In genomic region chr6:30344191-30344867, GRCh38 we compare ENCODE assay signal across 9 cellular contexts. TPM values are rescaled to one million over a fixed set of nuclear protein-coding genes. Genes with fewer than 3 reads are reported as not detected.
DNase-seq lines count a peak whose midpoint lies in the region; ATAC-seq, FAIRE-seq and TF ChIP-seq lines count a peak whose summit lies in the region.
"Had no signal": no experiment of that assay in that cellular context is flagged by ENCODE, and none has a peak within 500 bp of the region (broad histone marks: within the 10 kb centered on the region; RNA-seq: fewer than 3 reads in every experiment).

No MANE protein-coding gene starts in this region.

- H3K4me1 ChIP-seq in left ventricle myocardium inferior (peaks cover 21% of the 10 kb centered on the region), ascending aorta (peaks cover 0 to 4% of the 10 kb centered on the region in 2 donors), muscle layer of colon (ENCODE audit: insufficient read depth, low read length) (peaks cover 12% of the 10 kb centered on the region), vagina (peaks cover 10% of the 10 kb centered on the region)

- H3K36me3 ChIP-seq in left ventricle myocardium inferior (peaks cover 43% of the 10 kb centered on the region), ascending aorta (peaks cover 13 to 29% of the 10 kb centered on the region in 2 donors), muscle layer of colon (ENCODE audit: insufficient read depth, low read length) (peaks cover 46% of the 10 kb centered on the region), vagina (peaks cover 0 to 28% of the 10 kb centered on the region in 2 donors)

- TF ChIP-seq CTCF in left ventricle myocardium inferior (IDR thresholded peaks at IDR 0.05; ENCODE audit: borderline replicate concordance) (no peak), ascending aorta (IDR thresholded peaks at IDR 0.05) (no peak), vagina (IDR thresholded peaks at IDR 0.05) (no peak)

- H3K9me3 ChIP-seq in left ventricle myocardium inferior (replicated peaks): no peaks in the 10 kb centered on the region
- H3K9me3 ChIP-seq in ascending aorta: no peaks in the 10 kb centered on the region
- H3K9me3 ChIP-seq in muscle layer of colon (ENCODE audit: low read length): no peaks in the 10 kb centered on the region
- no peaks in the 10 kb centered on the region for H3K9me3 ChIP-seq in vagina

- FAIRE-seq in GM12891 (lab: Jason Lieb, UNC): no peak

- H3K27ac ChIP-seq in left ventricle myocardium inferior (replicated peaks) (peak overlapping the region; percentile 91), ascending aorta (peak overlapping the region in 1 of 2 donors; percentile 85), muscle layer of colon (ENCODE audit: low read depth, low read length) (peak overlapping the region; percentile 91), vagina (peak overlapping the region; percentile 93)

- ATAC-seq in Right ventricle myocardium inferior: no peak
- ATAC-seq in HG03565 (IDR thresholded peaks at IDR 0.05; ENCODE audit: unreplicated experiment): no peak

- H3K4me3 ChIP-seq in left ventricle myocardium inferior (peak overlapping the region; percentile 78), ascending aorta (peak overlapping the region; percentile 79 to 85), muscle layer of colon (ENCODE audit: low read depth in 1 of 2, low read length in 2 of 2) (peak overlapping the region; percentile 65 to 97), vagina (peak overlapping the region; percentile 72 to 88)

- H3K27me3 ChIP-seq in left ventricle myocardium inferior (ENCODE audit: low read depth) (no peaks in the 10 kb centered on the region), ascending aorta (no peaks in the 10 kb centered on the region), muscle layer of colon (ENCODE audit: control insufficient read depth in 1 of 2, insufficient read depth in 2 of 2, low read length in 2 of 2) (no peaks in the 10 kb centered on the region), vagina (no peaks in the 10 kb centered on the region)

- DNase-seq in left ventricle myocardium inferior: no peak
- DNase-seq in Right ventricle myocardium inferior (ENCODE audit: missing footprints): no peak
- no peak for DNase-seq in ascending aorta (ENCODE audit: low spot score in 2 of 2)
- DNase-seq in vagina (ENCODE audit: extremely low spot score in 2 of 2): no peak
- DNase-seq in GM12891 (ENCODE audit: insufficient read length, low spot score): no peak
- DNase-seq in DMS79 (lab: John Stamatoyannopoulos, UW): no peak
- DNase-seq: SIG-M5 had no signal

- intact Hi-C loops in left ventricle myocardium inferior (cut with micrococcal nuclease) (no loop called here), Right ventricle myocardium inferior (cut with DNase I) (loop anchor here (2.0 kb wide), 1 partner anchor 18 kb away; the partner anchor contains the start of gene TRIM39), ascending aorta (cut with DNase I) (loop anchor here (10.0 kb wide), 1 partner anchor 210 kb away; the partner anchor contains the start of genes GNL1 and PRR3), vagina (cut with DNase I) (no loop called here)

- no peak overlapping the region for H3K9ac ChIP-seq in muscle layer of colon (ENCODE audit: low read length)

- TF ChIP-seq POLR2A in vagina (IDR thresholded peaks at IDR 0.05) (no peak), GM12891 (IDR thresholded peaks at IDR 0.05; ENCODE audit: low read depth, low read length) (no peak)

TF ChIP-seq in GM12891, 5 proteins besides CTCF, POLR2A, EP300 and RAD21:
- TF ChIP-seq SPI1 (IDR thresholded peaks at IDR 0.05; ENCODE audit: low read depth, low read length): no peak
- no peak for TF ChIP-seq POU2F2 (IDR thresholded peaks at IDR 0.05; ENCODE audit: low read depth, low read length)
- no peak for TF ChIP-seq TAF1 (IDR thresholded peaks at IDR 0.05; ENCODE audit: low read depth, low read length)
TF ChIP-seq in GM12891: peak in this region for 0.

RNA-seq across cellular contexts. Expression of gene RPP21, which starts 0.6 kb away (rescaled TPM):
- total RNA-seq in left ventricle myocardium inferior (25.7 TPM), Right ventricle myocardium inferior (33.6 TPM), ascending aorta (262 TPM), vagina (152 TPM)
- polyA plus RNA-seq in GM12891 (2012; ENCODE audit: low read depth, missing spikeins): 46.8 TPM

RNA-seq across cellular contexts. Expression of gene TRIM39, which starts 17.6 kb away (rescaled TPM):
- total RNA-seq in left ventricle myocardium inferior (7.7 TPM), Right ventricle myocardium inferior (8.3 TPM), ascending aorta (2.8 TPM), vagina (10.1 TPM)
- 6.5 TPM for polyA plus RNA-seq in GM12891 (2012; ENCODE audit: low read depth, missing spikeins)

Comparison
In these comparisons a context has a peak if more than half of its experiments do, and no peak if none do; other contexts are left out.
1. intact Hi-C loops: an anchor here in Right ventricle myocardium inferior (2.0 kb wide) and ascending aorta (10.0 kb wide); none called in left ventricle myocardium inferior and vagina.